ENCODE assay signal across 8 cellular contexts in genomic region chr16:2673066-2673999, GRCh38. TPM values are rescaled to one million over a fixed set of nuclear protein-coding genes. Genes with fewer than 3 reads are reported as not detected.
A peak's percentile ranks its signal among the peaks of the same experiment; 100 is the strongest.
DNase-seq lines count a peak whose midpoint lies in the region; ATAC-seq and TF ChIP-seq lines count a peak whose summit lies in the region.

No MANE protein-coding gene starts in this region.

- TF ChIP-seq CTCF in activated B cell treated with CpG ODN at 0.5 μM for 24 hours (IDR thresholded peaks at IDR 0.05) = no peak

- ATAC-seq in GM19025 (IDR thresholded peaks at IDR 0.05; ENCODE audit: low read depth, unreplicated experiment) (peak; percentile 88), HG03196 (IDR thresholded peaks at IDR 0.05; ENCODE audit: unreplicated experiment) (peak; percentile 90), activated B cell treated with CpG ODN at 0.5 μM for 24 hours (ENCODE audit: low read depth) (peak; percentile 94)

- no peaks in the 10 kb centered on the region for H3K9me3 Mint-ChIP-seq in activated B cell treated with CpG ODN at 0.5 μM for 24 hours

- no peaks in the 10 kb centered on the region for H3K27me3 Mint-ChIP-seq in activated B cell treated with CpG ODN at 0.5 μM for 24 hours

- peak overlapping the region; percentile 85 for H3K4me3 Mint-ChIP-seq in activated B cell treated with CpG ODN at 0.5 μM for 24 hours

- intact Hi-C loops in activated B cell treated with CpG ODN at 0.5 μM for 24 hours (cut with micrococcal nuclease) = loop anchor here (1.0 to 5.0 kb wide), 4 partner anchors 9 to 239 kb away; partner anchors contain the start of genes FLYWCH1 and KCTD5

- H3K27ac Mint-ChIP-seq in activated B cell treated with CpG ODN at 0.5 μM for 24 hours = peak overlapping the region; percentile 71

- H3K36me3 Mint-ChIP-seq in activated B cell treated with CpG ODN at 0.5 μM for 24 hours (ENCODE audit: low read depth) = peaks cover 14% of the 10 kb centered on the region

- POLR2A ChIA-PET in activated B cell treated with CpG ODN at 0.5 μM for 24 hours (lab: Charles Lee) = interaction anchor here (0.6 to 1.4 kb wide), 11 partner anchors 9 to 1364 kb away, joined by 3 to 46 read pairs (median 6); partner anchors contain the start of genes AMDHD2, KCTD5, SRRM2 and TBL3

- H3K4me1 Mint-ChIP-seq in activated B cell treated with CpG ODN at 0.5 μM for 24 hours = peaks cover 29% of the 10 kb centered on the region

- DNase-seq in AG08396 (ENCODE audit: low spot score) (peak; percentile 97), NCI-H226 (peak; percentile 91), activated B cell treated with CpG ODN at 0.5 μM for 24 hours (peak; percentile 91), caudate nucleus (lab: John Stamatoyannopoulos, UW) (peak; percentile 37 to 98 (median 93)), islet precursor cell (peak; percentile 98)
- DNase-seq in stimulated activated CD4-positive, alpha-beta T cell treated with anti-CD3 and anti-CD28 coated beads, Interleukin-12 subunit alpha, Interleukin-12 subunit beta, amount 100 ng/mL, for 4 hours = peak; percentile 93

- H3K27ac ChIP-seq in caudate nucleus (ENCODE audit: low read depth, low read length) = peak overlapping the region; percentile 22

- CTCF ChIA-PET in activated B cell treated with CpG ODN at 0.5 μM for 24 hours (lab: Charles Lee) = interaction anchor here (0.6 to 1.2 kb wide), 2 partner anchors 51 to 195 kb away, joined by 3 to 5 read pairs; no protein-coding TSS in a partner anchor

RNA-seq across cellular contexts. Expression of gene KCTD5, which starts 9.0 kb away (rescaled TPM):
- total RNA-seq in activated B cell treated with CpG ODN at 0.5 μM for 24 hours = 30.3 and 31.4 TPM in 2 replicates

RNA-seq across cellular contexts. Expression of gene PRSS27, which starts 46.7 kb away (rescaled TPM):
- 1.5 and 1.8 TPM in 2 replicates for total RNA-seq in activated B cell treated with CpG ODN at 0.5 μM for 24 hours

Comparison
In these comparisons a context has a peak if more than half of its experiments do, and no peak if none do; other contexts are left out.
1. Peak in every context shown above with its lines: DNase-seq, ATAC-seq and H3K27ac ChIP-seq.